Comparison of ENCODE assay signal across 8 cellular contexts in the genomic region with DNA sequence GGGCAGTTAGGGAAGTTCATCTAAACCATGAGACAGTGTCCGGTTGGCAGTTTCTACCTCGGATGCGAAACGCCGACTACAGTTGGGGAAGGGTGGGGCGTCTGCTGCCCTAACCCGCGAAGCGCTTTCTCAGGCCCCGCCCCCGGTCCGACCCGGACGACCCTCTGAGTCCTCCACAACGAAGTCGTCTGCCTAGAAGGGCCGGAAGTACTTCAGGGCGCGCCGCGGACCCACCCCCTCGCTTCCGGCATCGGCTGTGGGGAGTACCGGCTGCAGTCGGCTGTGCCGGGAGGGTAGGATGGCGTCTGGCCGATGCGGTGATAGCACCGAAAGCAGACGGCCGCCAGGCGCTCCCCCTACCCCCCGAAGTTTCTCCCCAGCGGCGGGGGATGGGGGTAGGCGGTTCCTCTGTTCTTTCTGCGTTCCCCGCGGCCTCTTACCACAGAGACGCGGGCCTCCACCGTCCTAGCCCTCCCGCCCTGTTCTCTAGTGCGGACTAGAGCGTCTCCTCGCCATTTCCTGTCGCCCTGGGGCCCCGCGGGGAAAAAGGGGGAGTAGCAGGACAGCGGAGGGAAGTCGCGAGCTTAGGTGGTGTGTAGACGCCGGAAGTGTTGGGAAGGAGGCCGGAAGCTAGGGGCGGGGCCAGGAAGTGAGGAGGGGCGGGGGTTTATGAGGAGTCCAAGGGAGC. TPM values are rescaled to one million over a fixed set of nuclear protein-coding genes. Genes with fewer than 3 reads are reported as not detected.
DNase-seq lines count a peak whose midpoint lies in the region; FAIRE-seq and TF ChIP-seq lines count a peak whose summit lies in the region.

A gene (plus strand): TSS at position 241 of the 688 bp plus-strand sequence. CDS start 719 bp downstream, outside the sequence.

- TF ChIP-seq CTCF in ovary (IDR thresholded peaks at IDR 0.05), result peak in 1 of 3 donors; percentile 7
- TF ChIP-seq CTCF in tibial nerve (IDR thresholded peaks at IDR 0.05), result peak in 2 of 5 experiments; percentile 42 to 46

- H3K36me3 Mint-ChIP-seq in activated T-helper 2 cell treated with anti-CD3 and anti-CD28 coated beads, Interferon-gamma antibody, Interleukin-2, Interleukin-4, amounts not matched to agents 10 μg/mL and 5 μg/mL and 100 μg/mL, durations not matched to agents 14 hours and 24 hours and 36 hours (ENCODE audit: low read depth), result peaks cover 5% of the 10 kb centered on the region

- H3K36me3 ChIP-seq in ovary (no peaks in the 10 kb centered on the region), tibial nerve (peaks cover 0 to 14% (median 0%) of the 10 kb centered on the region in 3 donors)

- intact Hi-C loops in activated T-helper 2 cell treated with anti-CD3 and anti-CD28 coated beads, Interferon-gamma antibody, Interleukin-2, Interleukin-4, amounts not matched to agents 10 μg/mL and 5 μg/mL and 100 μg/mL, durations not matched to agents 14 hours and 24 hours and 36 hours (cut with micrococcal nuclease), result loop anchor here (1.0 to 2.0 kb wide), 4 partner anchors 18 to 418 kb away; a partner anchor contains a TSS
- intact Hi-C loops in ovary (cut with DNase I), result loop anchor here in 1 of 4 donors (2.0 to 5.0 kb wide), 2 partner anchors 20 to 36 kb away; a partner anchor contains a TSS

- H3K4me1 Mint-ChIP-seq in activated T-helper 2 cell treated with anti-CD3 and anti-CD28 coated beads, Interferon-gamma antibody, Interleukin-2, Interleukin-4, amounts not matched to agents 10 μg/mL and 5 μg/mL and 100 μg/mL, durations not matched to agents 14 hours and 24 hours and 36 hours (ENCODE audit: low read depth), result peaks cover 55% of the 10 kb centered on the region

- peak; percentile 51 for TF ChIP-seq EP300 in ovary (IDR thresholded peaks at IDR 0.05)
- TF ChIP-seq EP300 in tibial nerve (IDR thresholded peaks at IDR 0.05), result peak; percentile 79 to 96

- H3K4me1 ChIP-seq in ovary (ENCODE audit: insufficient read depth), result peaks cover 6% of the 10 kb centered on the region
- H3K4me1 ChIP-seq in tibial nerve, result peaks cover 0 to 31% (median 7%) of the 10 kb centered on the region in 4 donors

- H3K4me3 Mint-ChIP-seq in activated T-helper 2 cell treated with anti-CD3 and anti-CD28 coated beads, Interferon-gamma antibody, Interleukin-2, Interleukin-4, amounts not matched to agents 10 μg/mL and 5 μg/mL and 100 μg/mL, durations not matched to agents 14 hours and 24 hours and 36 hours (ENCODE audit: low read depth), result peak within 1 kb of the TSS; percentile 97

- H3K9me3 ChIP-seq in ovary (no peaks in the 10 kb centered on the region), tibial nerve (no peaks in the 10 kb centered on the region)

- peak within 1 kb of the TSS; percentile 86 for H3K4me3 ChIP-seq in ovary
- peak within 1 kb of the TSS; percentile 71 to 91 (median 82) for H3K4me3 ChIP-seq in tibial nerve

- DNase-seq in ELR (ENCODE audit: low read depth) (peak; percentile 99), H54 (ENCODE audit: insufficient read length, low spot score) (peak; percentile 79), NAMALWA (ENCODE audit: low spot score) (peak; percentile 99), germinal center (ENCODE audit: low spot score) (peak; percentile 90), ovary (peak; percentile 98 to 100 (median 99)), tibial nerve (ENCODE audit: low spot score in 2 of 2) (peak; percentile 95 to 96), NCI-H446 (lab: John Stamatoyannopoulos, UW) (no peak)
- DNase-seq in activated T-helper 2 cell treated with anti-CD3 and anti-CD28 coated beads, Interferon-gamma antibody, Interleukin-2, Interleukin-4, amounts not matched to agents 10 μg/mL and 5 μg/mL and 100 μg/mL, durations not matched to agents 14 hours and 24 hours and 36 hours (ENCODE audit: low spot score), result peak; percentile 96

- peak within 1 kb of the TSS; percentile 77 to 97 for H3K27ac ChIP-seq in ovary
- H3K27ac ChIP-seq in tibial nerve, result peak within 1 kb of the TSS; percentile 91 to 98 (median 94)

- WGBS in ovary, 3 donors, result 0 to 1% (median 1%) methylated on average over 59 of the region's 59 CpGs
- WGBS in tibial nerve, 2 donors, result 1% methylated on average over 46 to 57 of the region's 59 CpGs

- no peak for FAIRE-seq in H54 (lab: Jason Lieb, UNC)

- TF ChIP-seq POLR2A in H54 (IDR thresholded peaks at IDR 0.05; ENCODE audit: low read depth, low read length) (peak; percentile 66), ovary (IDR thresholded peaks at IDR 0.05) (peak; percentile 95), tibial nerve (IDR thresholded peaks at IDR 0.05) (peak; percentile 84 to 88)

- peaks cover 2% of the 10 kb centered on the region for H3K27me3 Mint-ChIP-seq in activated T-helper 2 cell treated with anti-CD3 and anti-CD28 coated beads, Interferon-gamma antibody, Interleukin-2, Interleukin-4, amounts not matched to agents 10 μg/mL and 5 μg/mL and 100 μg/mL, durations not matched to agents 14 hours and 24 hours and 36 hours (ENCODE audit: low read depth)

- no peaks in the 10 kb centered on the region for H3K27me3 ChIP-seq in ovary
- H3K27me3 ChIP-seq in tibial nerve, result no peaks in the 10 kb centered on the region

- H3K27ac Mint-ChIP-seq in activated T-helper 2 cell treated with anti-CD3 and anti-CD28 coated beads, Interferon-gamma antibody, Interleukin-2, Interleukin-4, amounts not matched to agents 10 μg/mL and 5 μg/mL and 100 μg/mL, durations not matched to agents 14 hours and 24 hours and 36 hours, result peak within 1 kb of the TSS; percentile 98

- H3K9me3 Mint-ChIP-seq in activated T-helper 2 cell treated with anti-CD3 and anti-CD28 coated beads, Interferon-gamma antibody, Interleukin-2, Interleukin-4, amounts not matched to agents 10 μg/mL and 5 μg/mL and 100 μg/mL, durations not matched to agents 14 hours and 24 hours and 36 hours, result no peaks in the 10 kb centered on the region

RNA-seq across cellular contexts. Expression of the gene that starts here (rescaled TPM):
- total RNA-seq in activated T-helper 2 cell treated with anti-CD3 and anti-CD28 coated beads, Interferon-gamma antibody, Interleukin-2, Interleukin-4, amounts not matched to agents 10 μg/mL and 5 μg/mL and 100 μg/mL, durations not matched to agents 14 hours and 24 hours and 36 hours, result 32.2 and 33.0 TPM in 2 replicates
- total RNA-seq in ovary (10 to 100 TPM in 6 of 7 donors, 1 to 10 TPM in 1; 8.2 to 22.7 (median 17.6) TPM), tibial nerve (10 to 100 TPM; 17.9 to 25.7 (median 22.7) TPM)
- polyA plus RNA-seq in ovary, result 10 to 100 TPM; 11.1 to 13.2 TPM

Comparison
In these comparisons a context has a peak if more than half of its experiments do, and no peak if none do; other contexts are left out.
1. DNase-seq: peak in ELR (single experiment), H54 (single experiment), NAMALWA (single experiment), activated T-helper 2 cell treated with anti-CD3 and anti-CD28 coated beads, Interferon-gamma antibody, Interleukin-2, Interleukin-4, amounts not matched to agents 10 μg/mL and 5 μg/mL and 100 μg/mL, durations not matched to agents 14 hours and 24 hours and 36 hours (single experiment), germinal center (single experiment), ovary (5 of 5) and tibial nerve (2 of 2); none in NCI-H446 (0 of 2).
2. Peak in every context shown above with its lines, with median percentiles within 50 percentile points of each other: POLR2A ChIP-seq.